8 cellular contexts compared by ENCODE assay signal in the genomic region with DNA sequence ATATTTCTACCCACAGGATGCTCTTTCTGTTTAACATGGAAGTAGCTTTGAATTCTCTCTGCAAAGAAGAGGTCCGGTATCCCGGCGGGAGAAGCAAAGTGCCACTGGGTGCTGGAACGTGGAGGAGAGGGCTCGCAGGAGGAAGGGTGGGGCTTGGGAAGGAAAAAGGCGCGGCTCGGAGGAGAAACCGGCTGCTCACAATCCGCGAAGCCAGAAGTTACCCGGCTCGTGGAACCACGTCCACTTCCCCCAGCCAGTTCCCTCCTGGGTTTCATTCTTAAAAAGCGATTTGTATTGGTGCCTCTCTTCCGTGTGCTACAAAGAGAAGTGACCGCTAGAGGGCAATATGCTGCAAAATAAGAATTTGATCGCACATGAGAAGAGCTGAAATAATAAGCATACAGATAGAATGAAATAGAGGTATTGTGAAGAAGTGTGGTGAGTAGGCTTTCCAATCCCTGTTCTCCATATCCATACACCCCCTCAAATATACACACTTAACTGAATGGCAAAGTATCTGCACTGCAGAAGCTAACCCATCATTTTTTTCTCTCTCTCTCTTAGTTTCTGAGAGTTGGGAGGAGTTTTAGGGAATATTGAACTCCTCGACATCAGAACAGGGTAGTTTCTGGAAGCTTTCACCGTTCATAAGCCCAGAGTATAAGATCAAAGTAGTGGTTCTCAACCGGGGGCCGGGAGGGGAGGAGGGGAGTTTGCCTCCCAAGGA. TPM values are rescaled to one million over a fixed set of nuclear protein-coding genes. Genes with fewer than 3 reads are reported as not detected.
A peak's percentile ranks its signal among the peaks of the same experiment; 100 is the strongest.
DNase-seq lines count a peak whose midpoint lies in the region; ATAC-seq and TF ChIP-seq lines count a peak whose summit lies in the region.

No MANE protein-coding gene starts in this region.

- peak overlapping the region; percentile 77 to 83 for H3K4me3 Mint-ChIP-seq in stimulated activated naive B cell treated with anti-CD40 and anti-IgM and Interleukin-4, amounts not matched to agents 10 μg/mL and 1 μg/mL and 100 μg/mL, for 72 hours

- H3K36me3 Mint-ChIP-seq in stimulated activated naive B cell treated with anti-CD40 and anti-IgM and Interleukin-4, amounts not matched to agents 10 μg/mL and 1 μg/mL and 100 μg/mL, for 72 hours: no peaks in the 10 kb centered on the region

- ATAC-seq in GM21515 (IDR thresholded peaks at IDR 0.05; ENCODE audit: unreplicated experiment): peak; percentile 91
- peak; percentile 94 for ATAC-seq in mucosa of descending colon
- peak; percentile 97 to 98 for ATAC-seq in stimulated activated naive B cell treated with anti-CD40 and anti-IgM and Interleukin-4, amounts not matched to agents 10 μg/mL and 1 μg/mL and 100 μg/mL, for 72 hours (replicated peaks)

- no peaks in the 10 kb centered on the region for H3K36me3 ChIP-seq in HUES6 (ENCODE audit: control insufficient read depth, insufficient read depth, low read length)
- no peaks in the 10 kb centered on the region for H3K36me3 ChIP-seq in mucosa of descending colon (ENCODE audit: low read depth)

- H3K9me3 ChIP-seq in HUES6 (ENCODE audit: control insufficient read depth, insufficient read depth, low read depth, low read length) (no peaks in the 10 kb centered on the region), mucosa of descending colon (no peaks in the 10 kb centered on the region)

- H3K9ac ChIP-seq in HUES6 (ENCODE audit: low read length): peak overlapping the region; percentile 20

- peak; percentile 99 for DNase-seq in DMS 273 (lab: John Stamatoyannopoulos, UW; ENCODE audit: unreplicated experiment)
- DNase-seq in NOMO-1 treated with dmso at 0.1 percent for 144 hours (lab: John Stamatoyannopoulos, UW; ENCODE audit: unreplicated experiment): peak; percentile 85
- peak; percentile 1 for DNase-seq in activated CD8-positive, alpha-beta memory T cell treated with anti-CD3 and anti-CD28 coated beads, Interleukin-2, amount 50 U/mL, for 24 hours (ENCODE audit: extremely low read depth)
- no peak for DNase-seq in epithelial cell of proximal tubule (ENCODE audit: low read depth)
- peak; percentile 64 to 85 (median 71) for DNase-seq in mucosa of descending colon
- DNase-seq in stimulated activated naive B cell treated with anti-CD40 and anti-IgM and Interleukin-4, amounts not matched to agents 10 μg/mL and 1 μg/mL and 100 μg/mL, for 72 hours: peak; percentile 54

- H3K27ac Mint-ChIP-seq in stimulated activated naive B cell treated with anti-CD40 and anti-IgM and Interleukin-4, amounts not matched to agents 10 μg/mL and 1 μg/mL and 100 μg/mL, for 72 hours: no peak overlapping the region

- no peak overlapping the region for H3K27ac ChIP-seq in HUES6 (ENCODE audit: low read depth, low read length)

- peaks cover 20 to 35% of the 10 kb centered on the region in 2 donors for H3K27me3 Mint-ChIP-seq in stimulated activated naive B cell treated with anti-CD40 and anti-IgM and Interleukin-4, amounts not matched to agents 10 μg/mL and 1 μg/mL and 100 μg/mL, for 72 hours

- intact Hi-C loops in mucosa of descending colon (cut with DNase I, micrococcal nuclease): loop anchor here in 1 of 2 donors (5.0 kb wide), 1 partner anchor 175 kb away; no protein-coding TSS in a partner anchor

- no peaks in the 10 kb centered on the region for H3K9me3 Mint-ChIP-seq in stimulated activated naive B cell treated with anti-CD40 and anti-IgM and Interleukin-4, amounts not matched to agents 10 μg/mL and 1 μg/mL and 100 μg/mL, for 72 hours

- 0 out of 2 replicates have a peak, but pooled peaks cover 3% of the 10 kb centered on the region for H3K4me1 ChIP-seq in HUES6 (ENCODE audit: control insufficient read depth, insufficient read depth, low read length)
- no peaks in the 10 kb centered on the region for H3K4me1 ChIP-seq in mucosa of descending colon (ENCODE audit: low read depth)

- TF ChIP-seq CTCF in epithelial cell of proximal tubule (conservative IDR thresholded peaks at IDR 0.05; ENCODE audit: low read depth, low read length): peak; percentile 89
- peak; percentile 59 for TF ChIP-seq CTCF in mucosa of descending colon (IDR thresholded peaks at IDR 0.05)

- H3K4me3 ChIP-seq in HUES6 (ENCODE audit: low read depth, low read length) (peak overlapping the region; percentile 47), epithelial cell of proximal tubule (ENCODE audit: low read depth, low read length) (peak overlapping the region; percentile 66), mucosa of descending colon (no peak overlapping the region)

- peaks cover 11% of the 10 kb centered on the region for H3K27me3 ChIP-seq in HUES6 (ENCODE audit: control insufficient read depth, insufficient read depth, low read length)

- peaks cover 8 to 13% of the 10 kb centered on the region in 2 donors for H3K4me1 Mint-ChIP-seq in stimulated activated naive B cell treated with anti-CD40 and anti-IgM and Interleukin-4, amounts not matched to agents 10 μg/mL and 1 μg/mL and 100 μg/mL, for 72 hours

RNA-seq across cellular contexts. Expression of a gene that starts 31.1 kb away (rescaled TPM):
- total RNA-seq in epithelial cell of proximal tubule: 0.06 and 0.80 TPM in 2 replicates
- 1 to 10 TPM in 2 of 3 donors, under 1 TPM in 1; 0.96 to 2.2 (median 1.5) TPM for total RNA-seq in mucosa of descending colon
